In the genomic region with DNA sequence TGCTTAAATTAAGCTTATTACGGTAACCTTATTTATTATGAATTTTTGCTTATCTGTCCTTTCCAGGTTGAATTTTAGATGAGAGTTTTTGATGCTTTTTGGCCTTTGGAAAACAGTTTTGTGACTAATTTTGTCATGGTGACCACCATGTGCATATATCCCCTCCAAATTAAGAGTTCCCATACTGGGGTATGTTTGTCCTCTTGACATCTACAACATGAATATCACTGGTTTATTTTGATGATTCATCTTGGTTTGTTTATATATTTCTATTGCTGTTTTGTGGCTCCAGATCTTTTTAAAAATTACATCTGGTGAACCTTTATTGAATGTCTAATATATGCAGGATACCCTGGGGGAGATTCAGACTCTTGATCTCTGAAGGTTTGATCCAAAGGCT, we compare ENCODE assay signal across 21 cellular contexts.
"Had no signal": no experiment of that assay in that cellular context is flagged by ENCODE, and none has a peak within 500 bp of the region (broad histone marks: within the 10 kb centered on the region; RNA-seq: fewer than 3 reads in every experiment).

No MANE protein-coding gene starts in this region.

- H3K4me1 ChIP-seq: foreskin keratinocyte, left lung, prostate gland had no signal

- H3K27me3 ChIP-seq: foreskin keratinocyte, left lung, ovary, spleen, upper lobe of right lung had no signal

- ATAC-seq: foreskin keratinocyte; left lung; natural killer cell treated with Interleukin-12 subunit alpha and Interleukin-12 subunit beta and Interleukin-15 and Interleukin-18, amount 100 ng/mL, for 72 hours; upper lobe of right lung had no signal

- H3K9me3 ChIP-seq: ovary, prostate gland, upper lobe of right lung had no signal

- H3K9me3 Mint-ChIP-seq: natural killer cell treated with Interleukin-12 subunit alpha and Interleukin-12 subunit beta and Interleukin-15 and Interleukin-18, amount 100 ng/mL, for 72 hours; T-helper 1 cell treated with Interleukin-12 subunit alpha and Interleukin-12 subunit beta and Interleukin-4 antibody, amounts not matched to agents 30 μg/mL and 1 μg/mL, for 36 hours had no signal

- H3K4me3 ChIP-seq: left lung, lung, ovary, prostate gland, spleen, upper lobe of right lung had no signal

- H3K27ac ChIP-seq: epithelial cell of prostate, foreskin keratinocyte, left lung, ovary, prostate gland, spleen, upper lobe of right lung had no signal

- H3K36me3 ChIP-seq: left lung, ovary, prostate gland, upper lobe of right lung had no signal

- H3K4me3 Mint-ChIP-seq: mesothelial cell of epicardium; natural killer cell treated with Interleukin-12 subunit alpha and Interleukin-12 subunit beta and Interleukin-15 and Interleukin-18, amount 100 ng/mL, for 72 hours; T-helper 1 cell treated with Interleukin-12 subunit alpha and Interleukin-12 subunit beta and Interleukin-4 antibody, amounts not matched to agents 30 μg/mL and 1 μg/mL, for 36 hours had no signal

- DNase-seq: activated CD4-positive, alpha-beta T cell treated with anti-CD3 and anti-CD28 coated beads for 4 hours; activated CD4-positive, alpha-beta T cell treated with anti-CD3 and anti-CD28 coated beads, Interleukin-2, amount 50 U/mL, for 48 hours; activated CD4-positive, CD25-positive, alpha-beta regulatory T cell; activated naive CD4-positive, alpha-beta T cell treated with Interleukin-2 at 50 U/mL for 16 hours; amygdala; cortex of kidney; foreskin keratinocyte; hippocampal formation; kidney glomerular epithelial cell; left lung; ovary; spleen; stimulated activated CD4-positive, alpha-beta T cell treated with anti-CD3 and anti-CD28 coated beads, Interleukin-4, amount 100 ng/mL, for 24 hours; stimulated activated naive CD4-positive, alpha-beta T cell treated with Interleukin-2 at 50 U/mL for 16 hours; upper lobe of right lung had no signal

- H3K27me3 Mint-ChIP-seq: natural killer cell treated with Interleukin-12 subunit alpha and Interleukin-12 subunit beta and Interleukin-15 and Interleukin-18, amount 100 ng/mL, for 72 hours had no signal

- H3K27ac Mint-ChIP-seq: mesothelial cell of epicardium; T-helper 1 cell treated with Interleukin-12 subunit alpha and Interleukin-12 subunit beta and Interleukin-4 antibody, amounts not matched to agents 30 μg/mL and 1 μg/mL, for 36 hours had no signal
